ENCODE assay signal across 24 cellular contexts in genomic region chr6:20797597-20797996, GRCh38.
"Had no signal": no experiment of that assay in that cellular context is flagged by ENCODE, and none has a peak within 500 bp of the region (broad histone marks: within the 10 kb centered on the region; RNA-seq: fewer than 3 reads in every experiment).

No MANE protein-coding gene starts in this region.

- H3K4me3 Mint-ChIP-seq: stimulated activated effector memory CD8-positive, alpha-beta T cell treated with anti-CD3 and anti-CD28 coated beads, Interleukin-12 subunit alpha, Interleukin-12 subunit beta, amount 100 ng/mL, for 72 hours; stimulated activated memory B cell treated with anti-CD40 and anti-IgM and Interleukin-4, amounts not matched to agents 10 μg/mL and 1 μg/mL and 100 μg/mL, for 72 hours; stimulated activated naive B cell treated with anti-CD40 and anti-IgM and Interleukin-4, amounts not matched to agents 10 μg/mL and 1 μg/mL and 100 μg/mL, for 72 hours; stimulated activated naive CD8-positive, alpha-beta T cell treated with anti-CD3 and anti-CD28 coated beads, Interleukin-15, amount 100 ng/mL, for 72 hours; stimulated activated naive CD8-positive, alpha-beta T cell treated with anti-CD3 and anti-CD28 coated beads, Interleukin-15, Interleukin-2, amounts not matched to agents 100 ng/mL and 50 ng/mL, for 24 hours; type B pancreatic cell had no signal

- H3K27ac Mint-ChIP-seq: stimulated activated effector memory CD8-positive, alpha-beta T cell treated with anti-CD3 and anti-CD28 coated beads, Interleukin-12 subunit alpha, Interleukin-12 subunit beta, amount 100 ng/mL, for 72 hours; stimulated activated memory B cell treated with anti-CD40 and anti-IgM and Interleukin-4, amounts not matched to agents 10 μg/mL and 1 μg/mL and 100 μg/mL, for 72 hours; stimulated activated naive B cell treated with anti-CD40 and anti-IgM and Interleukin-4, amounts not matched to agents 10 μg/mL and 1 μg/mL and 100 μg/mL, for 72 hours; stimulated activated naive CD8-positive, alpha-beta T cell treated with anti-CD3 and anti-CD28 coated beads, Interleukin-15, amount 100 ng/mL, for 72 hours; stimulated activated naive CD8-positive, alpha-beta T cell treated with anti-CD3 and anti-CD28 coated beads, Interleukin-15, Interleukin-2, amounts not matched to agents 100 ng/mL and 50 ng/mL, for 24 hours; type B pancreatic cell had no signal

- H3K4me1 Mint-ChIP-seq: stimulated activated effector memory CD8-positive, alpha-beta T cell treated with anti-CD3 and anti-CD28 coated beads, Interleukin-12 subunit alpha, Interleukin-12 subunit beta, amount 100 ng/mL, for 72 hours; stimulated activated memory B cell treated with anti-CD40 and anti-IgM and Interleukin-4, amounts not matched to agents 10 μg/mL and 1 μg/mL and 100 μg/mL, for 72 hours; stimulated activated naive B cell treated with anti-CD40 and anti-IgM and Interleukin-4, amounts not matched to agents 10 μg/mL and 1 μg/mL and 100 μg/mL, for 72 hours; stimulated activated naive CD8-positive, alpha-beta T cell treated with anti-CD3 and anti-CD28 coated beads, Interleukin-15, amount 100 ng/mL, for 72 hours had no signal

- H3K9me3 Mint-ChIP-seq: stimulated activated naive CD8-positive, alpha-beta T cell treated with anti-CD3 and anti-CD28 coated beads, Interleukin-15, amount 100 ng/mL, for 72 hours; stimulated activated naive CD8-positive, alpha-beta T cell treated with anti-CD3 and anti-CD28 coated beads, Interleukin-15, Interleukin-2, amounts not matched to agents 100 ng/mL and 50 ng/mL, for 24 hours; type B pancreatic cell had no signal

- H3K27me3 Mint-ChIP-seq: stimulated activated memory B cell treated with anti-CD40 and anti-IgM and Interleukin-4, amounts not matched to agents 10 μg/mL and 1 μg/mL and 100 μg/mL, for 72 hours; stimulated activated naive B cell treated with anti-CD40 and anti-IgM and Interleukin-4, amounts not matched to agents 10 μg/mL and 1 μg/mL and 100 μg/mL, for 72 hours; stimulated activated naive CD8-positive, alpha-beta T cell treated with anti-CD3 and anti-CD28 coated beads, Interleukin-15, amount 100 ng/mL, for 72 hours; stimulated activated naive CD8-positive, alpha-beta T cell treated with anti-CD3 and anti-CD28 coated beads, Interleukin-15, Interleukin-2, amounts not matched to agents 100 ng/mL and 50 ng/mL, for 24 hours; type B pancreatic cell had no signal

- DNase-seq: stimulated activated CD4-positive, alpha-beta T cell treated with anti-CD3 and anti-CD28 coated beads, Interleukin-2, amount 100 ng/mL, for 48 hours; stimulated activated CD4-positive, alpha-beta T cell treated with anti-CD3 and anti-CD28 coated beads, Interleukin-4, amount 100 ng/mL, for 1 hour; stimulated activated CD4-positive, alpha-beta T cell treated with anti-CD3 and anti-CD28 coated beads, Interleukin-4, amount 100 ng/mL, for 24 hours; stimulated activated CD4-positive, alpha-beta T cell treated with anti-CD3 and anti-CD28 coated beads, Interleukin-4, amount 100 ng/mL, for 4 hours; stimulated activated CD8-positive, alpha-beta memory T cell treated with anti-CD3 and anti-CD28 coated beads, Interleukin-4, amount 100 ng/mL, for 48 hours; stimulated activated naive B cell treated with anti-CD40 and anti-IgM and Interleukin-4, amounts not matched to agents 10 μg/mL and 1 μg/mL and 100 μg/mL, for 72 hours; stimulated activated naive CD4-positive, alpha-beta T cell; stimulated activated naive CD4-positive, alpha-beta T cell treated with Interleukin-2 at 50 U/mL for 16 hours; stimulated activated naive CD8-positive, alpha-beta T cell treated with anti-CD3 and anti-CD28 coated beads, Interleukin-15, amount 100 ng/mL, for 72 hours; stimulated activated naive CD8-positive, alpha-beta T cell treated with anti-CD3 and anti-CD28 coated beads, Interleukin-15, Interleukin-2, amounts not matched to agents 100 U/mL and 50 U/mL, for 24 hours; stomach; substantia nigra; testis; thyroid gland; tibial artery; transverse colon; trophoblast cell; upper lobe of left lung; upper lobe of right lung; uterus had no signal

- ATAC-seq: stimulated activated effector memory CD8-positive, alpha-beta T cell treated with anti-CD3 and anti-CD28 coated beads, Interleukin-12 subunit alpha, Interleukin-12 subunit beta, amount 100 ng/mL, for 72 hours; stimulated activated memory B cell treated with anti-CD40 and anti-IgM and Interleukin-4, amounts not matched to agents 10 μg/mL and 1 μg/mL and 100 μg/mL, for 72 hours; stimulated activated naive B cell treated with anti-CD40 and anti-IgM and Interleukin-4, amounts not matched to agents 10 μg/mL and 1 μg/mL and 100 μg/mL, for 72 hours; stimulated activated naive CD8-positive, alpha-beta T cell treated with anti-CD3 and anti-CD28 coated beads, Interleukin-15, amount 100 ng/mL, for 72 hours; stimulated activated naive CD8-positive, alpha-beta T cell treated with anti-CD3 and anti-CD28 coated beads, Interleukin-15, Interleukin-2, amounts not matched to agents 100 U/mL and 50 U/mL, for 24 hours; upper lobe of right lung had no signal
